In genomic region chr11:64801591-64802369, GRCh38 we compare ENCODE assay signal across 1 cellular context.
A peak's percentile ranks its signal among the peaks of the same experiment; 100 is the strongest.
TF ChIP-seq lines count a peak whose summit lies in the region.

No MANE protein-coding gene starts in this region.

TF ChIP-seq in endothelial cell of umbilical vein, 7 proteins besides CTCF, POLR2A, EP300 and RAD21:
- TF ChIP-seq POLR2AphosphoS5 (IDR thresholded peaks at IDR 0.05; ENCODE audit: insufficient read depth, low read depth, low read length) (peak; percentile 86), GATA2 (IDR thresholded peaks at IDR 0.05; ENCODE audit: insufficient read depth, insufficient read length, low read depth, low read length) (no peak), EZH2 (IDR thresholded peaks at IDR 0.05; ENCODE audit: borderline replicate concordance, low read depth, low read length, severe bottlenecking) (no peak)
